Comparison of ENCODE assay signal across 15 cellular contexts in the genomic region with DNA sequence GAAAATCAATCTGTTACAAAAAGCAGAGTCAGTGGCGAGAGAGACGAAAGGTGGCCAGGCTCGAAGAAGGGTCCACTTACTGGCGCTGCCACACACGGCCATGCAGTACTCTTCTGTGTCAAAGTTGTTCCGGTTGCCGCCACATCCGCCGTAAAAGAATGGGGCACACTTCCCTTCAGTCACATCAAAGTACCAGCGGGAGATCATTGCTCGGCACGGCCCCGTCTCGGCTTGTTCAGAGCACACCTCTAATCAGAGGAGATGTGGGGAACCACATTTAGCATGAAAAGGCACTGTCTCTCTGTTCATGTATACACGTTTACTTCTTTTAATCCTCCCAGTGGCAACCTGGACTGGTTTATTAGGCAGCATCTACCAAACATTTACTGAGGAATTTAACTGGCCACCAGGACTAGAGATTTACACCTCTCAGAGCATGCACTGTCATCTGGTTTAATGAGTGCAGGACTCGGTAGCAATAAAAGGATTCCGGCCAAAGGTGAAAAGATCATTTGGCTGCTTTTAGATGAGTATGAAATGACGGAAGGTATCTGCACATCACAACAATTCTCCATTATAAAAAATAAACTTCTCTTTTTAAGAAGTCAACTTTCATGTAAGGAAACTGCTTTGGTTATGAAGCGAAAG.
DNase-seq lines count a peak whose midpoint lies in the region; ATAC-seq and TF ChIP-seq lines count a peak whose summit lies in the region.
"Had no signal": no experiment of that assay in that cellular context is flagged by ENCODE, and none has a peak within 500 bp of the region (broad histone marks: within the 10 kb centered on the region; RNA-seq: fewer than 3 reads in every experiment).

No MANE protein-coding gene starts in this region.

- no peaks in the 10 kb centered on the region for H3K9me2 ChIP-seq in OCI-LY7 (ENCODE audit: insufficient read depth, low read length)

- peak overlapping the region; percentile 10 to 58 (median 22) for H3K4me3 Mint-ChIP-seq in T-cell
- no peak overlapping the region for H3K4me3 Mint-ChIP-seq in activated T-helper 1 cell treated with anti-CD3 and anti-CD28 coated beads, Interleukin-12 subunit alpha, Interleukin-12 subunit beta, Interleukin-2, Interleukin-4 antibody, amounts not matched to agents 30 ng/mL and 10 ng/mL and 1 ng/mL, durations not matched to agents 14 hours and 24 hours and 36 hours
- peak overlapping the region in 4 of 5 donors; percentile 22 to 64 (median 45) for H3K4me3 Mint-ChIP-seq in immature natural killer cell
- no peak overlapping the region for H3K4me3 Mint-ChIP-seq in stimulated activated memory B cell treated with anti-CD40 and anti-IgM and Interleukin-4, amounts not matched to agents 10 μg/mL and 1 μg/mL and 100 μg/mL, for 72 hours

- CTCF ChIA-PET in T-cell (lab: Charles Lee) (no interaction called here), OCI-LY7 (lab: Charles Lee; ENCODE audit: unreplicated experiment) (no interaction called here)

- H3K9me3 Mint-ChIP-seq in T-cell (no peaks in the 10 kb centered on the region), immature natural killer cell (peaks cover 0 to 4% (median 0%) of the 10 kb centered on the region in 6 donors)
- no peaks in the 10 kb centered on the region for H3K9me3 Mint-ChIP-seq in activated T-helper 1 cell treated with anti-CD3 and anti-CD28 coated beads, Interleukin-12 subunit alpha, Interleukin-12 subunit beta, Interleukin-2, Interleukin-4 antibody, amounts not matched to agents 30 ng/mL and 10 ng/mL and 1 ng/mL, durations not matched to agents 14 hours and 24 hours and 36 hours
- H3K9me3 Mint-ChIP-seq in stimulated activated memory B cell treated with anti-CD40 and anti-IgM and Interleukin-4, amounts not matched to agents 10 μg/mL and 1 μg/mL and 100 μg/mL, for 72 hours = no peaks in the 10 kb centered on the region

- no peaks in the 10 kb centered on the region for H3K36me3 ChIP-seq in OCI-LY7 (ENCODE audit: insufficient read depth, low read length)

- peaks cover 7% of the 10 kb centered on the region for H3K36me3 Mint-ChIP-seq in T-cell
- H3K36me3 Mint-ChIP-seq in activated T-helper 1 cell treated with anti-CD3 and anti-CD28 coated beads, Interleukin-12 subunit alpha, Interleukin-12 subunit beta, Interleukin-2, Interleukin-4 antibody, amounts not matched to agents 30 ng/mL and 10 ng/mL and 1 ng/mL, durations not matched to agents 14 hours and 24 hours and 36 hours (ENCODE audit: low read depth) = no peaks in the 10 kb centered on the region
- H3K36me3 Mint-ChIP-seq in immature natural killer cell = no peaks in the 10 kb centered on the region
- H3K36me3 Mint-ChIP-seq in stimulated activated memory B cell treated with anti-CD40 and anti-IgM and Interleukin-4, amounts not matched to agents 10 μg/mL and 1 μg/mL and 100 μg/mL, for 72 hours = no peaks in the 10 kb centered on the region

- POLR2A ChIA-PET in T-cell (lab: Charles Lee) (no interaction called here), OCI-LY7 (lab: Charles Lee) (no interaction called here)

- TF ChIP-seq CTCF in OCI-LY7 (conservative IDR thresholded peaks at IDR 0.05; ENCODE audit: low read length) = no peak

- ATAC-seq in T-cell (replicated peaks in 1 of 4) (peak; percentile 91 to 99 (median 94)), GM21619 (IDR thresholded peaks at IDR 0.05; ENCODE audit: unreplicated experiment) (no peak)
- ATAC-seq in stimulated activated memory B cell treated with anti-CD40 and anti-IgM and Interleukin-4, amounts not matched to agents 10 μg/mL and 1 μg/mL and 100 μg/mL, for 72 hours = peak; percentile 45
- ATAC-seq: lower lobe of right lung had no signal

- DNase-seq in T-cell = peak in 33 of 34 experiments; percentile 4 to 63 (median 28)
- peak; percentile 11 for DNase-seq in activated T-helper 1 cell treated with anti-CD3 and anti-CD28 coated beads, Interleukin-12 subunit alpha, Interleukin-12 subunit beta, Interleukin-2, Interleukin-4 antibody, amounts not matched to agents 30 ng/mL and 10 ng/mL and 1 ng/mL, durations not matched to agents 14 hours and 24 hours and 36 hours (ENCODE audit: low spot score)
- no peak for DNase-seq in immature natural killer cell
- no peak for DNase-seq in OCI-LY7 (ENCODE audit: low spot score)
- DNase-seq in COLO829 (ENCODE audit: low spot score) = no peak
- DNase-seq in mucosa of gallbladder (ENCODE audit: low spot score) = no peak
- DNase-seq: DMS79 treated with DMSO at 0.1 percent for 48 hours, esophagus squamous epithelium, lower lobe of right lung, NCI-H1105 treated with DMSO at 0.1 percent for 48 hours, right lobe of liver, T1000 had no signal

- no peak overlapping the region for H2AFZ ChIP-seq in OCI-LY7 (ENCODE audit: low read length)

- BruUV-seq in OCI-LY7 (replicated peaks; lab: Mats Ljungman, UMichigan) = no TSS peak

- no peak overlapping the region for H3K4me3 ChIP-seq in OCI-LY7 (ENCODE audit: low read depth, low read length, poor library complexity, severe bottlenecking)
- H3K4me3 ChIP-seq: esophagus squamous epithelium, lower lobe of right lung, right lobe of liver had no signal

- no peaks in the 10 kb centered on the region for H4K20me1 ChIP-seq in OCI-LY7 (ENCODE audit: insufficient read depth, low read length)

- H3K4me1 ChIP-seq in OCI-LY7 (ENCODE audit: insufficient read depth, low read length, poor library complexity, severe bottlenecking) = no peaks in the 10 kb centered on the region
- H3K4me1 ChIP-seq: lower lobe of right lung, right lobe of liver had no signal

- H3K4me2 ChIP-seq in OCI-LY7 (ENCODE audit: low read length) = no peak overlapping the region

- H3K79me2 ChIP-seq in OCI-LY7 (ENCODE audit: insufficient read depth, low read depth, low read length) = no peaks in the 10 kb centered on the region

- no peaks in the 10 kb centered on the region for H3K27me3 Mint-ChIP-seq in T-cell
- no peaks in the 10 kb centered on the region for H3K27me3 Mint-ChIP-seq in activated T-helper 1 cell treated with anti-CD3 and anti-CD28 coated beads, Interleukin-12 subunit alpha, Interleukin-12 subunit beta, Interleukin-2, Interleukin-4 antibody, amounts not matched to agents 30 ng/mL and 10 ng/mL and 1 ng/mL, durations not matched to agents 14 hours and 24 hours and 36 hours (ENCODE audit: insufficient read depth)
- peaks cover 0 to 1% (median 0%) of the 10 kb centered on the region in 3 donors for H3K27me3 Mint-ChIP-seq in immature natural killer cell (ENCODE audit: low read depth in 3 of 3)
- H3K27me3 Mint-ChIP-seq in stimulated activated memory B cell treated with anti-CD40 and anti-IgM and Interleukin-4, amounts not matched to agents 10 μg/mL and 1 μg/mL and 100 μg/mL, for 72 hours = no peaks in the 10 kb centered on the region

- intact Hi-C loops in activated T-helper 1 cell treated with anti-CD3 and anti-CD28 coated beads, Interleukin-12 subunit alpha, Interleukin-12 subunit beta, Interleukin-2, Interleukin-4 antibody, amounts not matched to agents 30 ng/mL and 10 ng/mL and 1 ng/mL, durations not matched to agents 14 hours and 24 hours and 36 hours (cut with micrococcal nuclease) = no loop called here
- intact Hi-C loops in OCI-LY7 (cut with micrococcal nuclease; ENCODE audit: unreplicated experiment) = no loop called here

- H3K9me3 ChIP-seq in OCI-LY7 (ENCODE audit: low read length) = no peaks in the 10 kb centered on the region
- H3K9me3 ChIP-seq: esophagus squamous epithelium, lower lobe of right lung, right lobe of liver had no signal

- H3K27ac ChIP-seq in OCI-LY7 (ENCODE audit: low read depth, low read length, poor library complexity, severe bottlenecking) = no peak overlapping the region
- H3K27ac ChIP-seq: esophagus squamous epithelium, HL-60, lower lobe of right lung, right lobe of liver had no signal

- peaks cover 10 to 16% (median 14%) of the 10 kb centered on the region in 3 donors for H3K4me1 Mint-ChIP-seq in T-cell
- peaks cover 7% of the 10 kb centered on the region for H3K4me1 Mint-ChIP-seq in activated T-helper 1 cell treated with anti-CD3 and anti-CD28 coated beads, Interleukin-12 subunit alpha, Interleukin-12 subunit beta, Interleukin-2, Interleukin-4 antibody, amounts not matched to agents 30 ng/mL and 10 ng/mL and 1 ng/mL, durations not matched to agents 14 hours and 24 hours and 36 hours (ENCODE audit: low read depth)
- peaks cover 11% of the 10 kb centered on the region in 2 donors for H3K4me1 Mint-ChIP-seq in immature natural killer cell
- H3K4me1 Mint-ChIP-seq in stimulated activated memory B cell treated with anti-CD40 and anti-IgM and Interleukin-4, amounts not matched to agents 10 μg/mL and 1 μg/mL and 100 μg/mL, for 72 hours = no peaks in the 10 kb centered on the region

- no peak overlapping the region for H3K27ac Mint-ChIP-seq in T-cell
- no peak overlapping the region for H3K27ac Mint-ChIP-seq in activated T-helper 1 cell treated with anti-CD3 and anti-CD28 coated beads, Interleukin-12 subunit alpha, Interleukin-12 subunit beta, Interleukin-2, Interleukin-4 antibody, amounts not matched to agents 30 ng/mL and 10 ng/mL and 1 ng/mL, durations not matched to agents 14 hours and 24 hours and 36 hours
- peak overlapping the region in 1 of 6 donors; percentile 29 for H3K27ac Mint-ChIP-seq in immature natural killer cell
- no peak overlapping the region for H3K27ac Mint-ChIP-seq in stimulated activated memory B cell treated with anti-CD40 and anti-IgM and Interleukin-4, amounts not matched to agents 10 μg/mL and 1 μg/mL and 100 μg/mL, for 72 hours

Comparison
In these comparisons a context has a peak if more than half of its experiments do, and no peak if none do; other contexts are left out.
1. DNase-seq: peak in T-cell (33 of 34) and activated T-helper 1 cell treated with anti-CD3 and anti-CD28 coated beads, Interleukin-12 subunit alpha, Interleukin-12 subunit beta, Interleukin-2, Interleukin-4 antibody, amounts not matched to agents 30 ng/mL and 10 ng/mL and 1 ng/mL, durations not matched to agents 14 hours and 24 hours and 36 hours (single experiment); none in immature natural killer cell (0 of 3), OCI-LY7 (single experiment), COLO829 (single experiment) and mucosa of gallbladder (single experiment).
2. H3K4me3 Mint-ChIP-seq: peak in T-cell (3 of 3) and immature natural killer cell (4 of 5); none in activated T-helper 1 cell treated with anti-CD3 and anti-CD28 coated beads, Interleukin-12 subunit alpha, Interleukin-12 subunit beta, Interleukin-2, Interleukin-4 antibody, amounts not matched to agents 30 ng/mL and 10 ng/mL and 1 ng/mL, durations not matched to agents 14 hours and 24 hours and 36 hours (single experiment) and stimulated activated memory B cell treated with anti-CD40 and anti-IgM and Interleukin-4, amounts not matched to agents 10 μg/mL and 1 μg/mL and 100 μg/mL, for 72 hours (single experiment).